Comparison of ENCODE assay signal across 1 cellular context in the genomic region with DNA sequence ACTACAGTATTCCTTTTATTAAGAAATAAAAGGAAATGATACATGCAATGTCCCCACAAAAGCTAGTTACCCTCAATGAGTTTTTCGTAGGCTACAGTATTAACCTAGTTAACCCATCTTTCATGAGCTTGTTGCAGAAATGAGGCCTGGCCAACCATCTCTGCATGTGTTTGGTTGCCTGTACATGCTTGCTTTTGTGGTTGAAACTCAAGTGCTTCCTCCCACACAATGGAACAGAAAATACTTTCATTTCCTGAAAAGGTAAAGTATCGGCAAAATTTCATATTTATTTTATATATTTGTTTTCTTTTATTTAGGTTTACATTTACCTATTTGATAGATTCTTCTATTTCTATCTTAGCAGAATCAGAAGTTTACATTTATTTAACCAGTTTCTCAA.
TF ChIP-seq lines count a peak whose summit lies in the region.

No MANE protein-coding gene starts in this region.

TF ChIP-seq in HEK293T, 16 proteins besides CTCF, POLR2A, EP300 and RAD21:
- TF ChIP-seq ZNF384 (IDR thresholded peaks at IDR 0.05) (no peak), HDGF (IDR thresholded peaks at IDR 0.05; ENCODE audit: borderline replicate concordance) (no peak), FOXM1 (IDR thresholded peaks at IDR 0.05; ENCODE audit: borderline replicate concordance) (no peak), FOXA1 (IDR thresholded peaks at IDR 0.05) (no peak), FOXK2 (IDR thresholded peaks at IDR 0.05) (no peak), LEF1 (IDR thresholded peaks at IDR 0.05; ENCODE audit: borderline replicate concordance) (no peak), BHLHE40 (IDR thresholded peaks at IDR 0.05; ENCODE audit: borderline replicate concordance) (no peak), NFRKB (IDR thresholded peaks at IDR 0.05) (no peak), SUZ12 (IDR thresholded peaks at IDR 0.05) (no peak), ARNT (IDR thresholded peaks at IDR 0.05) (no peak), ELF4 (IDR thresholded peaks at IDR 0.05) (no peak), SP1 (IDR thresholded peaks at IDR 0.05) (no peak), L3MBTL2 (conservative IDR thresholded peaks at IDR 0.05) (no peak), CTBP1 (IDR thresholded peaks at IDR 0.05; ENCODE audit: borderline replicate concordance) (no peak), TARDBP (IDR thresholded peaks at IDR 0.05) (no peak)
- TF ChIP-seq, protein P1, sequence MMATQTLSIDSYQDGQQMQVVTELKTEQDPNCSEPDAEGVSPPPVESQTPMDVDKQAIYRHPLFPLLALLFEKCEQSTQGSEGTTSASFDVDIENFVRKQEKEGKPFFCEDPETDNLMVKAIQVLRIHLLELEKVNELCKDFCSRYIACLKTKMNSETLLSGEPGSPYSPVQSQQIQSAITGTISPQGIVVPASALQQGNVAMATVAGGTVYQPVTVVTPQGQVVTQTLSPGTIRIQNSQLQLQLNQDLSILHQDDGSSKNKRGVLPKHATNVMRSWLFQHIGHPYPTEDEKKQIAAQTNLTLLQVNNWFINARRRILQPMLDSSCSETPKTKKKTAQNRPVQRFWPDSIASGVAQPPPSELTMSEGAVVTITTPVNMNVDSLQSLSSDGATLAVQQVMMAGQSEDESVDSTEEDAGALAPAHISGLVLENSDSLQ (IDR thresholded peaks at IDR 0.05): no peak
